In the genomic region with DNA sequence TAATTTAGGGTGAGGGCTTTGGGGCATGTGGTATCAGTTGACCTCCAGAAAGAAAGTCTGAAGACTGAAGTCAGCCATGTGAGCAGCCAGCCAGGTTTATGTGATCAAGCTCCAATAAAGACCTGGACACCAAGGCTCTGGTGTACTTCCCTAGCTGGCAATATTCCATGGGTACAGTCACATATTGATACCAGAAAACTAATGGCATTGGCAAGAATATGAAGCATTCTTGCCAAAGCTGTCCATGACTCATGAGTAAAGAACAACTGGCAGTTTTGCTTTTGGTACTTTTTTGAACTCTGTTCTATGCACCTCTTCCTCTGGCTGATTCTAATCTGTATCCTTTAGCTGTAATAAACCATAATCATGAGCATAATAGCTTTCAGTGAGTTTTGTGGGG, we compare ENCODE assay signal across 12 cellular contexts.
A peak's percentile ranks its signal among the peaks of the same experiment; 100 is the strongest.
DNase-seq lines count a peak whose midpoint lies in the region; ATAC-seq, FAIRE-seq and TF ChIP-seq lines count a peak whose summit lies in the region.
"Had no signal": no experiment of that assay in that cellular context is flagged by ENCODE, and none has a peak within 500 bp of the region (broad histone marks: within the 10 kb centered on the region; RNA-seq: fewer than 3 reads in every experiment).

No MANE protein-coding gene starts in this region.

- peaks cover 9% of the 10 kb centered on the region for H3K9me3 Mint-ChIP-seq in Calu3 (ENCODE audit: low read depth, unreplicated experiment)

- no peaks in the 10 kb centered on the region for H3K36me3 Mint-ChIP-seq in Calu3 (ENCODE audit: insufficient read depth, unreplicated experiment)
- H3K36me3 Mint-ChIP-seq: brain had no signal

- H3K27me3 Mint-ChIP-seq in Calu3 (ENCODE audit: unreplicated experiment) = no peaks in the 10 kb centered on the region

- ATAC-seq in HG02973 (IDR thresholded peaks at IDR 0.05; ENCODE audit: unreplicated experiment) = no peak

- TF ChIP-seq CTCF in Calu3 (IDR thresholded peaks at IDR 0.05; ENCODE audit: unreplicated experiment) = no peak

- intact Hi-C loops in Calu3 (cut with micrococcal nuclease; ENCODE audit: unreplicated experiment) = no loop called here

- H3K27ac Mint-ChIP-seq in Calu3 (ENCODE audit: unreplicated experiment) = no peak overlapping the region
- H3K27ac Mint-ChIP-seq: brain had no signal

- no peak overlapping the region for H3K4me3 Mint-ChIP-seq in Calu3 (ENCODE audit: low read depth, unreplicated experiment)
- H3K4me3 Mint-ChIP-seq: brain had no signal

- no TSS peak for BruUV-seq in Calu3 (replicated peaks; lab: Mats Ljungman, UMichigan)

- CTCF ChIA-PET in Calu3 (lab: Charles Lee) = no interaction called here

- peak; percentile 6 for DNase-seq in EH (ENCODE audit: low read depth)
- peak; percentile 22 for DNase-seq in NCI-H226
- peak; percentile 60 to 84 for DNase-seq in dermis microvascular lymphatic vessel endothelial cell (ENCODE audit: low read depth in 2 of 2)
- peak; percentile 28 for DNase-seq in myocyte (ENCODE audit: low read depth)
- no peak for DNase-seq in Calu3
- no peak for DNase-seq in HTR-8/SVneo (ENCODE audit: insufficient read length, low spot score)
- DNase-seq in NCI-H2227 (lab: John Stamatoyannopoulos, UW; ENCODE audit: unreplicated experiment) = no peak
- DNase-seq: activated gamma-delta T cell; effector CD8-positive, alpha-beta T cell; heart left ventricle had no signal

- no peak for FAIRE-seq in HTR-8/SVneo (lab: Jason Lieb, UNC)

- H3K4me1 Mint-ChIP-seq in Calu3 (ENCODE audit: low read depth, unreplicated experiment) = no peaks in the 10 kb centered on the region
- H3K4me1 Mint-ChIP-seq: brain had no signal

Comparison
In these comparisons a context has a peak if more than half of its experiments do, and no peak if none do; other contexts are left out.
1. DNase-seq: peak in EH (single experiment), NCI-H226 (single experiment), dermis microvascular lymphatic vessel endothelial cell (2 of 2) and myocyte (single experiment); none in Calu3 (single experiment), HTR-8/SVneo (single experiment) and NCI-H2227 (single experiment).